In the genomic region with DNA sequence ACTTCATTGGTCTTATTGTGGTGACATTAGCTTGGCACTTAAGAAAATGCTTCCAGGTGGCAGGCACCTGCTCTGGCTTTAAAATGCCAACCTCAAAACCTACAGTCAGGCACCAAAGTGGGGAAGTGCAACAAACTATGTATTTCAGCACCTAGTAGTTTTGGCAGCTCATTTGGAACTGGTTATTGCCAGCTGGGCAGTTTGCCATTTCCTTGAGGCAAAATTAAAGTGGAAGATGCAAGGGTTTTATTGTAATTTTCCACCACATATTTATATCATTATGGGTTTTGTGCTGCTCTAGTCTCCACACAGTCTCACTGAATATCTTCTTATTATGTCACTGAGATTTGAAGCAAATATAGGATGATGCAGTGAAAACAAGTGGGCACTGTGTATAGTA, we compare ENCODE assay signal across 14 cellular contexts.
DNase-seq lines count a peak whose midpoint lies in the region; ATAC-seq and TF ChIP-seq lines count a peak whose summit lies in the region.
"Had no signal": no experiment of that assay in that cellular context is flagged by ENCODE, and none has a peak within 500 bp of the region (broad histone marks: within the 10 kb centered on the region; RNA-seq: fewer than 3 reads in every experiment).

No MANE protein-coding gene starts in this region.

- peak; percentile 100 for DNase-seq in DMS79 treated with DMSO at 0.1 percent for 48 hours (lab: John Stamatoyannopoulos, UW)
- peak; percentile 98 for DNase-seq in NCI-H1092 treated with DMSO at 0.1 percent for 48 hours (lab: John Stamatoyannopoulos, UW)
- DNase-seq in RPMI8226: peak; percentile 90
- DNase-seq in fibroblast of the aortic adventitia (ENCODE audit: low read depth): peak; percentile 65
- no peak for DNase-seq in pons (ENCODE audit: low spot score)
- DNase-seq in hepatic stellate cell (ENCODE audit: low spot score): no peak
- DNase-seq in T-helper 2 cell treated with Interferon-gamma antibody and Interleukin-4, amounts not matched to agents 5 μg/mL and 100 μg/mL, for 36 hours (ENCODE audit: low spot score): no peak
- DNase-seq: cortex of kidney, glutamatergic neuron, SIG-M5 had no signal

- no peaks in the 10 kb centered on the region for H3K36me3 Mint-ChIP-seq in T-helper 2 cell treated with Interferon-gamma antibody and Interleukin-4, amounts not matched to agents 5 μg/mL and 100 μg/mL, for 36 hours (ENCODE audit: low read depth)
- H3K36me3 Mint-ChIP-seq: activated naive CD4-positive, alpha-beta T cell treated with anti-CD3 and anti-CD28 coated beads, Interleukin-2, amount 50 U/mL, for 72 hours had no signal

- no peaks in the 10 kb centered on the region for H3K27me3 Mint-ChIP-seq in T-helper 2 cell treated with Interferon-gamma antibody and Interleukin-4, amounts not matched to agents 5 μg/mL and 100 μg/mL, for 36 hours (ENCODE audit: low read depth)

- peaks cover 41% of the 10 kb centered on the region for H3K9me3 Mint-ChIP-seq in T-helper 2 cell treated with Interferon-gamma antibody and Interleukin-4, amounts not matched to agents 5 μg/mL and 100 μg/mL, for 36 hours

- H3K27ac Mint-ChIP-seq in T-helper 2 cell treated with Interferon-gamma antibody and Interleukin-4, amounts not matched to agents 5 μg/mL and 100 μg/mL, for 36 hours: no peak overlapping the region
- H3K27ac Mint-ChIP-seq: activated naive CD4-positive, alpha-beta T cell treated with anti-CD3 and anti-CD28 coated beads, Interleukin-2, amount 50 U/mL, for 72 hours had no signal

- no peak for ATAC-seq in HG03521 (IDR thresholded peaks at IDR 0.05; ENCODE audit: unreplicated experiment)
- ATAC-seq: activated naive CD4-positive, alpha-beta T cell treated with anti-CD3 and anti-CD28 coated beads, Interleukin-2, amount 50 U/mL, for 72 hours; left lobe of liver had no signal

- TF ChIP-seq CTCF in fibroblast of the aortic adventitia (IDR thresholded peaks at IDR 0.05; ENCODE audit: insufficient read depth, low read length): no peak

- no peaks in the 10 kb centered on the region for H3K4me1 Mint-ChIP-seq in T-helper 2 cell treated with Interferon-gamma antibody and Interleukin-4, amounts not matched to agents 5 μg/mL and 100 μg/mL, for 36 hours (ENCODE audit: low read depth)

- no peak overlapping the region for H3K4me3 Mint-ChIP-seq in T-helper 2 cell treated with Interferon-gamma antibody and Interleukin-4, amounts not matched to agents 5 μg/mL and 100 μg/mL, for 36 hours
- H3K4me3 Mint-ChIP-seq: nephron had no signal

- no peak overlapping the region for H3K4me3 ChIP-seq in fibroblast of the aortic adventitia (ENCODE audit: low read depth, low read length)

Comparison
In these comparisons a context has a peak if more than half of its experiments do, and no peak if none do; other contexts are left out.
1. DNase-seq: peak in DMS79 treated with DMSO at 0.1 percent for 48 hours (single experiment), NCI-H1092 treated with DMSO at 0.1 percent for 48 hours (single experiment), RPMI8226 (single experiment) and fibroblast of the aortic adventitia (single experiment); none in pons (single experiment), hepatic stellate cell (single experiment) and T-helper 2 cell treated with Interferon-gamma antibody and Interleukin-4, amounts not matched to agents 5 μg/mL and 100 μg/mL, for 36 hours (single experiment).